ENCODE assay signal across 28 cellular contexts in genomic region chr14:73230051-73230450, GRCh38.
"Had no signal": no experiment of that assay in that cellular context is flagged by ENCODE, and none has a peak within 500 bp of the region (broad histone marks: within the 10 kb centered on the region; RNA-seq: fewer than 3 reads in every experiment).

No MANE protein-coding gene starts in this region.

- H3K36me3 Mint-ChIP-seq: natural killer cell treated with Interleukin-12 subunit alpha and Interleukin-12 subunit beta and Interleukin-15 and Interleukin-18, amount 100 ng/mL, for 72 hours had no signal

- H3K27ac Mint-ChIP-seq: natural killer cell treated with Interleukin-12 subunit alpha and Interleukin-12 subunit beta and Interleukin-15 and Interleukin-18, amount 100 ng/mL, for 72 hours; nephron progenitor cell; progenitor cell of endocrine pancreas; stimulated activated effector memory CD8-positive, alpha-beta T cell treated with anti-CD3 and anti-CD28 coated beads, Interleukin-12 subunit alpha, Interleukin-12 subunit beta, amount 100 ng/mL, for 72 hours; stimulated activated naive B cell treated with anti-CD40 and anti-IgM and Interleukin-4, amounts not matched to agents 10 μg/mL and 1 μg/mL and 100 μg/mL, for 72 hours; stimulated activated naive CD8-positive, alpha-beta T cell treated with anti-CD3 and anti-CD28 coated beads, Interleukin-15, Interleukin-2, amounts not matched to agents 100 ng/mL and 50 ng/mL, for 24 hours had no signal

- H3K4me3 ChIP-seq: ovary, psoas muscle, right lobe of liver, sigmoid colon, stomach, thoracic aorta, thyroid gland, tibial nerve, upper lobe of left lung, vagina had no signal

- H2AFZ ChIP-seq: parathyroid adenoma had no signal

- ATAC-seq: natural killer cell treated with Interleukin-12 subunit alpha and Interleukin-12 subunit beta and Interleukin-15 and Interleukin-18, amount 100 ng/mL, for 72 hours; psoas muscle; right cardiac atrium; right lobe of liver; stimulated activated effector memory CD8-positive, alpha-beta T cell treated with anti-CD3 and anti-CD28 coated beads, Interleukin-12 subunit alpha, Interleukin-12 subunit beta, amount 100 ng/mL, for 72 hours; stimulated activated naive B cell treated with anti-CD40 and anti-IgM and Interleukin-4, amounts not matched to agents 10 μg/mL and 1 μg/mL and 100 μg/mL, for 72 hours had no signal

- H3K9me3 ChIP-seq: neutrophil, ovary, psoas muscle, right lobe of liver, sigmoid colon, stomach, thoracic aorta, thyroid gland, tibial nerve, upper lobe of left lung, vagina had no signal

- H3K4me1 ChIP-seq: parathyroid adenoma, right lobe of liver had no signal

- H3K79me2 ChIP-seq: parathyroid adenoma had no signal

- H3K4me3 Mint-ChIP-seq: natural killer cell treated with Interleukin-12 subunit alpha and Interleukin-12 subunit beta and Interleukin-15 and Interleukin-18, amount 100 ng/mL, for 72 hours; nephron progenitor cell; neural crest cell; stimulated activated effector memory CD8-positive, alpha-beta T cell treated with anti-CD3 and anti-CD28 coated beads, Interleukin-12 subunit alpha, Interleukin-12 subunit beta, amount 100 ng/mL, for 72 hours; stimulated activated naive B cell treated with anti-CD40 and anti-IgM and Interleukin-4, amounts not matched to agents 10 μg/mL and 1 μg/mL and 100 μg/mL, for 72 hours; stimulated activated naive CD8-positive, alpha-beta T cell treated with anti-CD3 and anti-CD28 coated beads, Interleukin-15, Interleukin-2, amounts not matched to agents 100 ng/mL and 50 ng/mL, for 24 hours had no signal

- DNase-seq: nephron progenitor cell; nucleus accumbens; ovary; psoas muscle; right cardiac atrium; right lobe of liver; small intestine; stimulated activated CD4-positive, alpha-beta T cell treated with anti-CD3 and anti-CD28 coated beads, Interleukin-15, amount 100 ng/mL, for 24 hours; stimulated activated CD4-positive, alpha-beta T cell treated with anti-CD3 and anti-CD28 coated beads, Interleukin-2, amount 100 ng/mL, for 24 hours; stimulated activated CD4-positive, alpha-beta T cell treated with anti-CD3 and anti-CD28 coated beads, Interleukin-2, amount 100 ng/mL, for 48 hours; stimulated activated CD4-positive, alpha-beta T cell treated with anti-CD3 and anti-CD28 coated beads, Interleukin-4, amount 100 ng/mL, for 24 hours; stimulated activated naive B cell treated with anti-CD40 and anti-IgM and Interleukin-4, amounts not matched to agents 10 μg/mL and 1 μg/mL and 100 μg/mL, for 72 hours; stimulated activated naive CD4-positive, alpha-beta T cell treated with Interleukin-2 at 50 U/mL for 16 hours; stomach; thyroid gland; trophoblast cell had no signal

- H3K27ac ChIP-seq: neutrophil, ovary, parathyroid adenoma, psoas muscle, right lobe of liver, sigmoid colon, stomach, thoracic aorta, thyroid gland, upper lobe of left lung, vagina had no signal

- H3K9ac ChIP-seq: parathyroid adenoma had no signal

- FAIRE-seq: small intestine had no signal

- H3K9me3 Mint-ChIP-seq: natural killer cell treated with Interleukin-12 subunit alpha and Interleukin-12 subunit beta and Interleukin-15 and Interleukin-18, amount 100 ng/mL, for 72 hours; nephron progenitor cell; neural crest cell; stimulated activated effector memory CD8-positive, alpha-beta T cell treated with anti-CD3 and anti-CD28 coated beads, Interleukin-12 subunit alpha, Interleukin-12 subunit beta, amount 100 ng/mL, for 72 hours; stimulated activated naive B cell treated with anti-CD40 and anti-IgM and Interleukin-4, amounts not matched to agents 10 μg/mL and 1 μg/mL and 100 μg/mL, for 72 hours; stimulated activated naive CD8-positive, alpha-beta T cell treated with anti-CD3 and anti-CD28 coated beads, Interleukin-15, Interleukin-2, amounts not matched to agents 100 ng/mL and 50 ng/mL, for 24 hours had no signal

- H3K27me3 ChIP-seq: ovary, right lobe of liver, sigmoid colon, thyroid gland, tibial nerve, upper lobe of left lung, vagina had no signal

- H3K36me3 ChIP-seq: ovary, right lobe of liver, sigmoid colon, thoracic aorta, thyroid gland, vagina had no signal
